Comparison of ENCODE assay signal across 8 cellular contexts in genomic region chr20:46512943-46513844, GRCh38. TPM values are rescaled to one million over a fixed set of nuclear protein-coding genes. Genes with fewer than 3 reads are reported as not detected.
DNase-seq lines count a peak whose midpoint lies in the region; ATAC-seq and TF ChIP-seq lines count a peak whose summit lies in the region.

TSS of gene ZNF334 (minus strand) at chr20:46513559. CDS start at chr20:46512102, 1,457 bp downstream.

- H3K27me3 ChIP-seq in spleen (replicated peaks in 1 of 7), result peaks cover 0 to 49% (median 3%) of the 10 kb centered on the region in 7 donors

- DNase-seq in EH (ENCODE audit: low read depth) (peak; percentile 15), OCI-M2 (lab: John Stamatoyannopoulos, UW; ENCODE audit: unreplicated experiment) (peak; percentile 72), caudate nucleus (lab: John Stamatoyannopoulos, UW) (peak in 55 of 61 donors; percentile 5 to 83 (median 51)), kidney glomerular epithelial cell (lab: John Stamatoyannopoulos, UW) (peak; percentile 59), spleen (peak; percentile 77)

- no peaks in the 10 kb centered on the region for H3K9me3 ChIP-seq in spleen

- peak within 1 kb of the TSS; percentile 37 to 70 (median 47) for H3K4me3 ChIP-seq in spleen

- H3K36me3 ChIP-seq in spleen, result no peaks in the 10 kb centered on the region

- intact Hi-C loops in spleen (cut with DNase I; ENCODE audit: low total_unique reads), result no loop called here

- peak within 1 kb of the TSS; percentile 28 for H3K27ac ChIP-seq in caudate nucleus (ENCODE audit: low read depth, low read length)
- H3K27ac ChIP-seq in spleen, result peak within 1 kb of the TSS in 7 of 8 donors; percentile 10 to 73 (median 45)

- TF ChIP-seq POLR2A in spleen (IDR thresholded peaks at IDR 0.05), result no peak

- H3K4me1 ChIP-seq in spleen, result peaks cover 0 to 14% (median 6%) of the 10 kb centered on the region in 6 donors

- ATAC-seq in HG03139 (IDR thresholded peaks at IDR 0.05; ENCODE audit: unreplicated experiment) (peak; percentile 56), HG03025 (IDR thresholded peaks at IDR 0.05; ENCODE audit: low FRiP score, unreplicated experiment) (no peak), GM18867 (IDR thresholded peaks at IDR 0.05; ENCODE audit: unreplicated experiment) (no peak)

- no peak for TF ChIP-seq CTCF in spleen (IDR thresholded peaks at IDR 0.05 in 8 of 11, conservative IDR thresholded peaks at IDR 0.05 in 3 of 11)

- WGBS in spleen, 5 donors, result 4 to 8% (median 6%) methylated on average over 21 to 49 of the region's 49 CpGs

RNA-seq across cellular contexts. Expression of gene ZNF334, which starts in this region (rescaled TPM):
- total RNA-seq in spleen, result 1 to 10 TPM; 1.7 to 4.5 (median 2.7) TPM
- polyA plus RNA-seq in spleen, result 1 to 10 TPM; 1.2 to 1.5 (median 1.2) TPM

Comparison
In these comparisons a context has a peak if more than half of its experiments do, and no peak if none do; other contexts are left out.
1. DNase-seq: peak in every context shown above with its lines; median percentile 77 in spleen; 72 in OCI-M2; 59 in kidney glomerular epithelial cell; 51 in caudate nucleus; 15 in EH.